Comparison of ENCODE assay signal across 16 cellular contexts in the genomic region with DNA sequence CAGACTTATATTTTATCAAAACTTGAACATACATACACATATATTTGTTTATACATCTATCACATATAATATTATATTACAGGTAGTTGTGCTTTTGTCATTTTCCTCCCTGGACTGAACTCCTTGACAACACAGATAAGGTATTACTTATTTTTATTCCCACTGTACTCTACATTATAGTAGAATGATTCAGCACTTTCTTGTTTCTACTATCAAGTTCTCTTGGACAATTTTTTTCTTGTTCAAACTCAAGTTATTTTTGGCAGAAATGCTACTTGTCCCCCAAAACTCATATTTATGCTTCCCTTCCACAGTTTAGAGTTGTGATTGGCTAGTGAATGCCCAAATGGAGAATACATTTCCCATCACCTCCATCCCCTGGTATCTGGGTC. TPM values are rescaled to one million over a fixed set of nuclear protein-coding genes. Genes with fewer than 3 reads are reported as not detected.
A peak's percentile ranks its signal among the peaks of the same experiment; 100 is the strongest.
DNase-seq lines count a peak whose midpoint lies in the region; ATAC-seq and TF ChIP-seq lines count a peak whose summit lies in the region.
"Had no signal": no experiment of that assay in that cellular context is flagged by ENCODE, and none has a peak within 500 bp of the region (broad histone marks: within the 10 kb centered on the region; RNA-seq: fewer than 3 reads in every experiment).

No MANE protein-coding gene starts in this region.

- peak overlapping the region; percentile 52; the same call in 1 of the 2 replicates for H2BK120ac ChIP-seq in IMR-90 (ENCODE audit: low read depth, low read length)

- peak overlapping the region; percentile 76 for H3K4ac ChIP-seq in IMR-90 (ENCODE audit: low read depth, low read length)

- H2AK9ac ChIP-seq in IMR-90 (replicated peaks; ENCODE audit: low read depth, low read length, poor library complexity), result no peak overlapping the region

- peak overlapping the region; percentile 16; the same call in 1 of the 2 replicates for H2BK20ac ChIP-seq in IMR-90 (ENCODE audit: low read depth, low read length)

- no peak overlapping the region; the same call in 1 of the 2 replicates for H3K56ac ChIP-seq in IMR-90 (ENCODE audit: extremely low read depth, insufficient read depth, low read length)

- no peak for TF ChIP-seq RAD21 in IMR-90 (IDR thresholded peaks at IDR 0.05; ENCODE audit: low read length)

- no peak for TF ChIP-seq EP300 in gastroesophageal sphincter (IDR thresholded peaks at IDR 0.05)

- peak overlapping the region; percentile 76 for H3K14ac ChIP-seq in IMR-90 (replicated peaks; ENCODE audit: low read depth, low read length)

- H4K20me1 ChIP-seq in IMR-90 (ENCODE audit: insufficient read depth, low read length), result no peaks in the 10 kb centered on the region

- dilution Hi-C loops in IMR-90 (cut with HindIII; ENCODE audit: low sequenced_read_pairs, unreplicated experiment), result no loop called here

- H2BK15ac ChIP-seq in IMR-90 (ENCODE audit: low read depth, low read length), result peak overlapping the region; percentile 27; the same call in 1 of the 3 replicates

- H3K27ac ChIP-seq in CD8-positive, alpha-beta T cell (ENCODE audit: low read depth, low read length), result no peak overlapping the region
- H3K27ac ChIP-seq in IMR-90 (ENCODE audit: insufficient read depth, low read length) (no peak overlapping the region), gastroesophageal sphincter (no peak overlapping the region)
- H3K27ac ChIP-seq: right lobe of liver had no signal

- no peaks in the 10 kb centered on the region for H3K36me3 ChIP-seq in CD8-positive, alpha-beta T cell (ENCODE audit: insufficient read depth, low read length)
- H3K36me3 ChIP-seq in IMR-90 (ENCODE audit: control insufficient read depth, insufficient read depth, low read length) (no peaks in the 10 kb centered on the region), gastroesophageal sphincter (no peaks in the 10 kb centered on the region)
- H3K36me3 ChIP-seq: right lobe of liver had no signal

- DNase-seq in CD8-positive, alpha-beta T cell, result no peak
- DNase-seq in IMR-90 (no peak), memory B cell (ENCODE audit: low spot score in 2 of 2) (no peak), AML-193 (lab: John Stamatoyannopoulos, UW) (no peak)
- DNase-seq: activated CD8-positive, alpha-beta memory T cell treated with anti-CD3 and anti-CD28 coated beads, Interleukin-2, amount 50 U/mL, for 4 hours; NCI-H82; right lobe of liver; SHP77; stimulated activated CD4-positive, alpha-beta T cell treated with anti-CD3 and anti-CD28 coated beads, Interleukin-4, amount 100 ng/mL, for 4 hours had no signal

- no TSS peak for BruUV-seq in IMR-90 (replicated peaks; lab: Mats Ljungman, UMichigan)

- H3K9me1 ChIP-seq in IMR-90 (ENCODE audit: insufficient read depth, low read length), result no peaks in the 10 kb centered on the region

- H3K4me3 Mint-ChIP-seq in CD8-positive, alpha-beta T cell, result peak overlapping the region; percentile 40
- peak overlapping the region; percentile 89 for H3K4me3 Mint-ChIP-seq in activated T-helper 17 cell treated with anti-CD3 and anti-CD28 coated beads, Interleukin-2, amount 50 U/mL, for 72 hours
- H3K4me3 Mint-ChIP-seq in memory B cell, result peak overlapping the region; percentile 41

- CTCF ChIA-PET in CD8-positive, alpha-beta T cell (lab: Charles Lee), result no interaction called here
- CTCF ChIA-PET in IMR-90 (lab: Yijun Ruan, JAX), result no interaction called here

- peaks cover 92% of the 10 kb centered on the region for H3K4me1 ChIP-seq in CD8-positive, alpha-beta T cell (ENCODE audit: insufficient read depth, low read length)
- H3K4me1 ChIP-seq in IMR-90 (ENCODE audit: control insufficient read depth, insufficient read depth, low read length) (no peaks in the 10 kb centered on the region; the same call in 1 of the 2 replicates), gastroesophageal sphincter (no peaks in the 10 kb centered on the region)
- H3K4me1 ChIP-seq: right lobe of liver had no signal

- peak overlapping the region; percentile 7; the same call in 1 of the 2 replicates for H2AK5ac ChIP-seq in IMR-90 (ENCODE audit: low read depth, low read length)

- peak overlapping the region in 1 of 2 experiments; percentile 80; a peak in 2 of 4 replicates for H4K8ac ChIP-seq in IMR-90 (ENCODE audit: low read depth in 2 of 2, low read length in 2 of 2)

- POLR2A ChIA-PET in CD8-positive, alpha-beta T cell (lab: Charles Lee), result no interaction called here
- POLR2A ChIA-PET in IMR-90 (lab: Charles Lee; ENCODE audit: unreplicated experiment), result no interaction called here

- H4K5ac ChIP-seq in IMR-90 (ENCODE audit: low read depth, low read length), result peak overlapping the region; percentile 67; the same call in 1 of the 2 replicates

- H3K36me3 Mint-ChIP-seq in CD8-positive, alpha-beta T cell, result peaks cover 4% of the 10 kb centered on the region
- no peaks in the 10 kb centered on the region for H3K36me3 Mint-ChIP-seq in activated T-helper 17 cell treated with anti-CD3 and anti-CD28 coated beads, Interleukin-2, amount 50 U/mL, for 72 hours (ENCODE audit: low read depth)
- H3K36me3 Mint-ChIP-seq in memory B cell, result peaks cover 4% of the 10 kb centered on the region

- in situ Hi-C loops in IMR-90 (cut with MboI; ENCODE audit: low sequenced_read_pairs), result no loop called here

- intact Hi-C loops in CD8-positive, alpha-beta T cell (cut with DNase I, micrococcal nuclease), result loop anchor here in 1 of 2 experiments (10.0 kb wide), 1 partner anchor 853 kb away; a partner anchor contains a TSS
- intact Hi-C loops in IMR-90 (cut with micrococcal nuclease), result no loop called here

- H3K4me1 Mint-ChIP-seq in CD8-positive, alpha-beta T cell (ENCODE audit: low read depth), result peaks cover 95% of the 10 kb centered on the region
- peaks cover 58% of the 10 kb centered on the region for H3K4me1 Mint-ChIP-seq in activated T-helper 17 cell treated with anti-CD3 and anti-CD28 coated beads, Interleukin-2, amount 50 U/mL, for 72 hours
- H3K4me1 Mint-ChIP-seq in memory B cell, result peaks cover 47% of the 10 kb centered on the region

- H3K79me1 ChIP-seq in IMR-90 (ENCODE audit: low read depth in 1 of 2, low read length in 2 of 2), result no peaks in the 10 kb centered on the region

- ATAC-seq in CD8-positive, alpha-beta T cell, result no peak
- no peak for ATAC-seq in IMR-90 (ENCODE audit: low read depth)
- no peak for ATAC-seq in activated T-helper 17 cell treated with anti-CD3 and anti-CD28 coated beads, Interleukin-2, amount 50 U/mL, for 72 hours (replicated peaks)
- no peak for ATAC-seq in memory B cell (ENCODE audit: low read depth)
- ATAC-seq in HG03159 (IDR thresholded peaks at IDR 0.05; ENCODE audit: unreplicated experiment), result no peak
- no peak for ATAC-seq in GM21381 (IDR thresholded peaks at IDR 0.05; ENCODE audit: unreplicated experiment)
- ATAC-seq in gastroesophageal sphincter, result no peak
- ATAC-seq: right lobe of liver had no signal

- H3K27me3 Mint-ChIP-seq in CD8-positive, alpha-beta T cell (ENCODE audit: low read depth), result no peaks in the 10 kb centered on the region
- H3K27me3 Mint-ChIP-seq in activated T-helper 17 cell treated with anti-CD3 and anti-CD28 coated beads, Interleukin-2, amount 50 U/mL, for 72 hours, result no peaks in the 10 kb centered on the region
- H3K27me3 Mint-ChIP-seq in memory B cell, result no peaks in the 10 kb centered on the region

- peak overlapping the region; percentile 68 for H2AFZ ChIP-seq in IMR-90 (replicated peaks; ENCODE audit: low read length, poor library complexity)

- H2BK5ac ChIP-seq in IMR-90 (ENCODE audit: low read depth, low read length, poor library complexity, severe bottlenecking), result peak overlapping the region; percentile 15

- H3K4me3 ChIP-seq in CD8-positive, alpha-beta T cell (ENCODE audit: low read depth, low read length), result no peak overlapping the region
- H3K4me3 ChIP-seq in IMR-90 (ENCODE audit: insufficient read depth, low read depth, low read length) (no peak overlapping the region), gastroesophageal sphincter (no peak overlapping the region)
- H3K4me3 ChIP-seq: right lobe of liver had no signal

- peak overlapping the region; percentile 59; the same call in 1 of the 2 replicates for H4K91ac ChIP-seq in IMR-90 (ENCODE audit: insufficient read depth, low read depth, low read length)

- H3K23ac ChIP-seq in IMR-90 (ENCODE audit: low read depth, low read length), result peak overlapping the region; percentile 45; the same call in 1 of the 2 replicates

- H3K4me2 ChIP-seq in IMR-90 (ENCODE audit: low read depth, low read length), result no peak overlapping the region

- H3K9ac ChIP-seq in IMR-90 (ENCODE audit: low read depth, low read length), result no peak overlapping the region

- H3K18ac ChIP-seq in IMR-90 (ENCODE audit: low read depth, low read length), result peak overlapping the region; percentile 97; the same call in 1 of the 2 replicates

- H3K9me3 Mint-ChIP-seq in CD8-positive, alpha-beta T cell, result peaks cover 2% of the 10 kb centered on the region
- peaks cover 13% of the 10 kb centered on the region for H3K9me3 Mint-ChIP-seq in activated T-helper 17 cell treated with anti-CD3 and anti-CD28 coated beads, Interleukin-2, amount 50 U/mL, for 72 hours
- H3K9me3 Mint-ChIP-seq in memory B cell, result peaks cover 5% of the 10 kb centered on the region

- TF ChIP-seq CTCF in CD8-positive, alpha-beta T cell (IDR thresholded peaks at IDR 0.05), result no peak
- no peak for TF ChIP-seq CTCF in IMR-90 (conservative IDR thresholded peaks at IDR 0.05; ENCODE audit: low read depth, low read length)
- no peak for TF ChIP-seq CTCF in gastroesophageal sphincter (IDR thresholded peaks at IDR 0.05)

- H3K27ac Mint-ChIP-seq in CD8-positive, alpha-beta T cell, result peak overlapping the region; percentile 85
- peak overlapping the region; percentile 86 for H3K27ac Mint-ChIP-seq in activated T-helper 17 cell treated with anti-CD3 and anti-CD28 coated beads, Interleukin-2, amount 50 U/mL, for 72 hours
- peak overlapping the region; percentile 66 for H3K27ac Mint-ChIP-seq in memory B cell

- no peaks in the 10 kb centered on the region for H3K27me3 ChIP-seq in CD8-positive, alpha-beta T cell (ENCODE audit: insufficient read depth, low read length)
- H3K27me3 ChIP-seq in IMR-90 (ENCODE audit: control insufficient read depth, insufficient read depth, low read length) (no peaks in the 10 kb centered on the region), gastroesophageal sphincter (no peaks in the 10 kb centered on the region)
- H3K27me3 ChIP-seq: right lobe of liver had no signal

- H3K9me3 ChIP-seq in CD8-positive, alpha-beta T cell (ENCODE audit: low read length), result no peaks in the 10 kb centered on the region
- H3K9me3 ChIP-seq in IMR-90 (ENCODE audit: control insufficient read depth, insufficient read depth, low read length) (no peaks in the 10 kb centered on the region), gastroesophageal sphincter (no peaks in the 10 kb centered on the region)
- H3K9me3 ChIP-seq: right lobe of liver had no signal

- TF ChIP-seq POLR2A in IMR-90 (IDR thresholded peaks at IDR 0.05; ENCODE audit: low read depth, low read length) (no peak), gastroesophageal sphincter (IDR thresholded peaks at IDR 0.05) (no peak)

RNA-seq across cellular contexts. Expression of a gene that starts 10.8 kb away (rescaled TPM):
- total RNA-seq in CD8-positive, alpha-beta T cell, result 100 to 1,000 TPM; 603 to 634 TPM
- total RNA-seq in IMR-90 (2012; rRNA removed), result not detected in 2 replicates
- not detected in 2 replicates for polyA plus RNA-seq in IMR-90 (2012; rRNA removed)
- polyA plus RNA-seq in IMR-90 (2012; cell fraction: cytosol; rRNA removed), result not detected in 2 replicates
- polyA plus RNA-seq in IMR-90 (2012; cell fraction: nucleus; rRNA removed; ENCODE audit: low replicate concordance), result 0.06 TPM in 1 of 2 replicates, not detected in the other
- 100 to 1,000 TPM; 366 to 421 TPM for total RNA-seq in activated T-helper 17 cell treated with anti-CD3 and anti-CD28 coated beads, Interleukin-2, amount 50 U/mL, for 72 hours
- 10 to 100 TPM in 2 of 4 donors, 1 to 10 TPM in 2; 5.0 to 31.9 (median 12.9) TPM for total RNA-seq in gastroesophageal sphincter
- total RNA-seq: dermis microvascular lymphatic vessel endothelial cell, G401, lung microvascular endothelial cell had no signal

Comparison
In these comparisons a context has a peak if more than half of its experiments do, and no peak if none do; other contexts are left out.
1. RNA of a gene that starts 10.8 kb away (total RNA-seq): 603 to 634 TPM in CD8-positive, alpha-beta T cell and 366 to 421 TPM in activated T-helper 17 cell treated with anti-CD3 and anti-CD28 coated beads, Interleukin-2, amount 50 U/mL, for 72 hours; 5.0 to 31.9 TPM in gastroesophageal sphincter and not detected in IMR-90; every median in the first group is over 10 times any median in the second.
2. Peak in every context shown above with its lines, with median percentiles within 50 percentile points of each other: H3K27ac Mint-ChIP-seq and H3K4me3 Mint-ChIP-seq.